ENCODE assay signal across 10 cellular contexts in the genomic region with DNA sequence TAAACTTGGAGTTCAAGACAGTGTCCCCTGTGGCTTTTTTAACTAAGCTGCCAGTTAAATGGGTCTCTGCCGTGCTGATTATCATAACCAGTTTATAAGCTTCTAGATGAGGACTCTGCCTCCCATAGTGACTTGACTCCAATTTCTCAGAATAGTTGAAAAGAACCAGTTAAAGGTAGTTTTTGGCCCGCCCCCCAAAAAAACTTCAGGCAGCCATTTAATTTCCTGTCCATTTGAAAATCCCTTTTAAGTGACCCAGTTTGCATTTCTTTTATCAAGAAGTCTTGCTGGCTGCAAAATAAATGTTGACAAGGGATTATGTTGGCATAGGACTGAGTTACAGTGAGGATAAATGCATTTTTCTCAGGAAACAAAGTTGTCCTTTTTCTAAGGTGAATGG. TPM values are rescaled to one million over a fixed set of nuclear protein-coding genes. Genes with fewer than 3 reads are reported as not detected.
DNase-seq lines count a peak whose midpoint lies in the region; ATAC-seq, FAIRE-seq and TF ChIP-seq lines count a peak whose summit lies in the region.
"Had no signal": no experiment of that assay in that cellular context is flagged by ENCODE, and none has a peak within 500 bp of the region (broad histone marks: within the 10 kb centered on the region; RNA-seq: fewer than 3 reads in every experiment).

No MANE protein-coding gene starts in this region.

- POLR2A ChIA-PET in HEK293 (lab: Yijun Ruan, JAX) = interaction anchor here (1.3 to 4.2 kb wide), 3 partner anchors 15 to 18 kb away, joined by 3 to 36 read pairs (median 7); no protein-coding TSS in a partner anchor

- no peak overlapping the region for H3K27ac Mint-ChIP-seq in astrocyte (ENCODE audit: unreplicated experiment)

- intact Hi-C loops in lower lobe of right lung (cut with DNase I) = no loop called here

- H3K4me3 ChIP-seq in AG09309 (ENCODE audit: control insufficient read depth, low read depth, low read length) (peak overlapping the region; percentile 79), HEK293 (ENCODE audit: low read depth, low read length) (no peak overlapping the region; the same call in 1 of the 2 replicates), astrocyte (ENCODE audit: insufficient read depth, low read depth, low read length) (peak overlapping the region; percentile 95), lower lobe of right lung (peak overlapping the region; percentile 92)
- H3K4me3 ChIP-seq: body of pancreas had no signal

- no peak for DNase-seq in AG09309 (ENCODE audit: low read depth)
- DNase-seq in astrocyte (ENCODE audit: low read depth) = no peak
- no peak for DNase-seq in lower lobe of right lung
- DNase-seq in GM13977 (ENCODE audit: low spot score) = no peak
- DNase-seq in CD1c-positive myeloid dendritic cell (ENCODE audit: extremely low spot score) = no peak
- DNase-seq in DMS53 treated with DMSO at 0.1 percent for 48 hours (lab: John Stamatoyannopoulos, UW; ENCODE audit: unreplicated experiment) = no peak
- DNase-seq: NCI-H2081 had no signal

- no peaks in the 10 kb centered on the region for H3K9me3 Mint-ChIP-seq in astrocyte (ENCODE audit: unreplicated experiment)

- peak overlapping the region; percentile 86 for H3K4me2 ChIP-seq in astrocyte (ENCODE audit: low read length)

- H3K27me3 ChIP-seq in astrocyte (ENCODE audit: insufficient read depth, low read length) (no peaks in the 10 kb centered on the region), lower lobe of right lung (ENCODE audit: low read depth) (no peaks in the 10 kb centered on the region)
- H3K27me3 ChIP-seq: body of pancreas had no signal

- H3K79me2 ChIP-seq in astrocyte (ENCODE audit: insufficient read depth, low read length) = peaks cover 87% of the 10 kb centered on the region

- H3K27ac ChIP-seq in HEK293 (ENCODE audit: extremely low read depth, low read depth, low read length) = no peak overlapping the region
- H3K27ac ChIP-seq in astrocyte (ENCODE audit: low read depth, low read length) = peak overlapping the region; percentile 0
- H3K27ac ChIP-seq in lower lobe of right lung = no peak overlapping the region

- H3K4me3 Mint-ChIP-seq in astrocyte (ENCODE audit: unreplicated experiment) = peak overlapping the region; percentile 95

- H4K20me1 ChIP-seq in astrocyte (ENCODE audit: insufficient read depth, low read length) = peaks cover 69% of the 10 kb centered on the region

- H3K4me1 ChIP-seq in HEK293 (ENCODE audit: control insufficient read depth, insufficient read depth, low read length) = peaks cover 4% of the 10 kb centered on the region
- H3K4me1 ChIP-seq in astrocyte (ENCODE audit: insufficient read depth, low read length) = peaks cover 40% of the 10 kb centered on the region
- peaks cover 40% of the 10 kb centered on the region for H3K4me1 ChIP-seq in lower lobe of right lung

- H3K36me3 Mint-ChIP-seq in astrocyte (ENCODE audit: low read depth, unreplicated experiment) = peaks cover 33% of the 10 kb centered on the region

- ATAC-seq in lower lobe of right lung (no peak), GM18858 (IDR thresholded peaks at IDR 0.05; ENCODE audit: unreplicated experiment) (no peak)
- ATAC-seq: body of pancreas had no signal

- TF ChIP-seq CTCF in AG09309 (IDR thresholded peaks at IDR 0.05; ENCODE audit: control insufficient read depth, insufficient read depth, low read depth, low read length, missing control alignments) (no peak), HEK293 (tag by site-specific recombination; IDR thresholded peaks at IDR 0.05) (no peak), astrocyte (IDR thresholded peaks at IDR 0.05; ENCODE audit: insufficient read depth, low read depth, low read length) (no peak), lower lobe of right lung (IDR thresholded peaks at IDR 0.05) (no peak), GM13977 (IDR thresholded peaks at IDR 0.05; ENCODE audit: extremely low read depth, insufficient read depth, missing control alignments) (no peak)

- H3K9me3 ChIP-seq in HEK293 (ENCODE audit: control insufficient read depth, insufficient read depth, low read depth, low read length) (no peaks in the 10 kb centered on the region), astrocyte (ENCODE audit: insufficient read depth, low read depth, low read length) (no peaks in the 10 kb centered on the region), lower lobe of right lung (no peaks in the 10 kb centered on the region)
- H3K9me3 ChIP-seq: body of pancreas had no signal

- CTCF ChIA-PET in HEK293 (lab: Yijun Ruan, JAX) = interaction anchor here (0.6 to 3.4 kb wide), 4 partner anchors 21 to 293 kb away, joined by 3 to 19 read pairs (median 6); no protein-coding TSS in a partner anchor

- no peak overlapping the region for H2AFZ ChIP-seq in astrocyte (ENCODE audit: low read depth, low read length)

- peak overlapping the region; percentile 89 for H3K9ac ChIP-seq in astrocyte (ENCODE audit: low read length)

- no peak for FAIRE-seq in astrocyte (lab: Jason Lieb, UNC)

- H3K27me3 Mint-ChIP-seq in astrocyte (ENCODE audit: low read depth, unreplicated experiment) = no peaks in the 10 kb centered on the region

- peaks cover 40% of the 10 kb centered on the region for H3K4me1 Mint-ChIP-seq in astrocyte (ENCODE audit: low read depth, unreplicated experiment)

- H3K36me3 ChIP-seq in HEK293 (ENCODE audit: control insufficient read depth in 2 of 2, insufficient read depth in 1 of 2, low read length in 2 of 2) (peaks cover 25 to 61% of the 10 kb centered on the region in 2 experiments), astrocyte (ENCODE audit: insufficient read depth, low read length) (peaks cover 57% of the 10 kb centered on the region), lower lobe of right lung (peaks cover 59% of the 10 kb centered on the region)

- in situ Hi-C loops in GM13977 (cut with MboI; ENCODE audit: low pct_unique_long_range_greater_than_20kb, low sequenced_read_pairs, unreplicated experiment) = no loop called here

TF ChIP-seq in HEK293, 187 proteins besides CTCF, POLR2A, EP300 and RAD21:
- no peak for TF ChIP-seq ZNF23 (tag by site-specific recombination; IDR thresholded peaks at IDR 0.05; ENCODE audit: borderline replicate concordance)
- TF ChIP-seq PRDM6 (tag by site-specific recombination; IDR thresholded peaks at IDR 0.05) = peak; percentile 84
- peak; percentile 70 for TF ChIP-seq FEZF1 (tag by site-specific recombination; IDR thresholded peaks at IDR 0.05)
- TF ChIP-seq SALL2 (tag by site-specific recombination; IDR thresholded peaks at IDR 0.05; ENCODE audit: borderline replicate concordance) = no peak

RNA-seq across cellular contexts. Expression of gene SLC20A1, which starts 2.3 kb away (rescaled TPM):
- total RNA-seq in astrocyte = 96.7 and 122 TPM in 2 replicates
- total RNA-seq in lower lobe of right lung = 43.5 TPM
